Comparison of ENCODE assay signal across 16 cellular contexts in genomic region chr12:45743247-45743646, GRCh38. TPM values are rescaled to one million over a fixed set of nuclear protein-coding genes. Genes with fewer than 3 reads are reported as not detected.
DNase-seq lines count a peak whose midpoint lies in the region; ATAC-seq and TF ChIP-seq lines count a peak whose summit lies in the region.
"Had no signal": no experiment of that assay in that cellular context is flagged by ENCODE, and none has a peak within 500 bp of the region (broad histone marks: within the 10 kb centered on the region; RNA-seq: fewer than 3 reads in every experiment).

No MANE protein-coding gene starts in this region.

- TF ChIP-seq CTCF in LNCaP clone FGC (IDR thresholded peaks at IDR 0.05; ENCODE audit: control insufficient read depth, extremely low read depth, insufficient read depth): 0 out of 2 replicates have a peak, but pooled peaks have one; percentile 4
- no peak for TF ChIP-seq CTCF in mucosa of descending colon (IDR thresholded peaks at IDR 0.05)

- H3K36me3 Mint-ChIP-seq in activated T-cell treated with anti-CD3 and anti-CD28 coated beads, Interleukin-2, amount 50 U/mL, for 72 hours (ENCODE audit: insufficient read depth in 2 of 2): peaks cover 0 to 5% of the 10 kb centered on the region in 2 donors
- H3K36me3 Mint-ChIP-seq in activated T-helper 17 cell treated with anti-CD3 and anti-CD28 coated beads, Interleukin-2, amount 50 U/mL, for 72 hours (ENCODE audit: low read depth): peaks cover 48% of the 10 kb centered on the region
- peaks cover 41% of the 10 kb centered on the region for H3K36me3 Mint-ChIP-seq in activated CD8-positive, alpha-beta memory T cell treated with anti-CD3 and anti-CD28 coated beads, Interleukin-2, amount 10 ng/mL, durations not matched to agents 7 days and 5 days

- no peaks in the 10 kb centered on the region for H3K27me3 Mint-ChIP-seq in activated T-cell treated with anti-CD3 and anti-CD28 coated beads, Interleukin-2, amount 50 U/mL, for 72 hours (ENCODE audit: low read depth)
- no peaks in the 10 kb centered on the region for H3K27me3 Mint-ChIP-seq in activated T-helper 17 cell treated with anti-CD3 and anti-CD28 coated beads, Interleukin-2, amount 50 U/mL, for 72 hours
- H3K27me3 Mint-ChIP-seq in activated CD8-positive, alpha-beta memory T cell treated with anti-CD3 and anti-CD28 coated beads, Interleukin-2, amount 10 ng/mL, durations not matched to agents 7 days and 5 days: no peaks in the 10 kb centered on the region

- H3K9me3 ChIP-seq in mucosa of descending colon: no peaks in the 10 kb centered on the region

- H3K36me3 ChIP-seq in mucosa of descending colon (ENCODE audit: low read depth): no peaks in the 10 kb centered on the region

- H3K4me3 ChIP-seq in LNCaP clone FGC (ENCODE audit: low read depth, low read length): 0 out of 2 replicates have a peak overlapping the region, but pooled peaks have one; percentile 12
- no peak overlapping the region for H3K4me3 ChIP-seq in mucosa of descending colon

- peaks cover 61% of the 10 kb centered on the region for H3K4me1 Mint-ChIP-seq in activated T-cell treated with anti-CD3 and anti-CD28 coated beads, Interleukin-2, amount 50 U/mL, for 72 hours (ENCODE audit: low read depth)
- H3K4me1 Mint-ChIP-seq in activated T-helper 17 cell treated with anti-CD3 and anti-CD28 coated beads, Interleukin-2, amount 50 U/mL, for 72 hours: peaks cover 13% of the 10 kb centered on the region
- peaks cover 10% of the 10 kb centered on the region for H3K4me1 Mint-ChIP-seq in activated CD8-positive, alpha-beta memory T cell treated with anti-CD3 and anti-CD28 coated beads, Interleukin-2, amount 10 ng/mL, durations not matched to agents 7 days and 5 days

- H3K4me1 ChIP-seq in mucosa of descending colon (ENCODE audit: low read depth): no peaks in the 10 kb centered on the region

- intact Hi-C loops in mucosa of descending colon (cut with DNase I, micrococcal nuclease): no loop called here

- no peak overlapping the region for H3K27ac Mint-ChIP-seq in activated T-cell treated with anti-CD3 and anti-CD28 coated beads, Interleukin-2, amount 50 U/mL, for 72 hours
- no peak overlapping the region for H3K27ac Mint-ChIP-seq in activated T-helper 17 cell treated with anti-CD3 and anti-CD28 coated beads, Interleukin-2, amount 50 U/mL, for 72 hours
- H3K27ac Mint-ChIP-seq in activated CD8-positive, alpha-beta memory T cell treated with anti-CD3 and anti-CD28 coated beads, Interleukin-2, amount 10 ng/mL, durations not matched to agents 7 days and 5 days: no peak overlapping the region

- no peak overlapping the region for H3K4me3 Mint-ChIP-seq in activated T-cell treated with anti-CD3 and anti-CD28 coated beads, Interleukin-2, amount 50 U/mL, for 72 hours
- no peak overlapping the region for H3K4me3 Mint-ChIP-seq in activated T-helper 17 cell treated with anti-CD3 and anti-CD28 coated beads, Interleukin-2, amount 50 U/mL, for 72 hours
- H3K4me3 Mint-ChIP-seq in activated CD8-positive, alpha-beta memory T cell treated with anti-CD3 and anti-CD28 coated beads, Interleukin-2, amount 10 ng/mL, durations not matched to agents 7 days and 5 days: no peak overlapping the region

- no peaks in the 10 kb centered on the region for H3K9me3 Mint-ChIP-seq in activated T-cell treated with anti-CD3 and anti-CD28 coated beads, Interleukin-2, amount 50 U/mL, for 72 hours
- H3K9me3 Mint-ChIP-seq in activated T-helper 17 cell treated with anti-CD3 and anti-CD28 coated beads, Interleukin-2, amount 50 U/mL, for 72 hours: no peaks in the 10 kb centered on the region
- peaks cover 2% of the 10 kb centered on the region for H3K9me3 Mint-ChIP-seq in activated CD8-positive, alpha-beta memory T cell treated with anti-CD3 and anti-CD28 coated beads, Interleukin-2, amount 10 ng/mL, durations not matched to agents 7 days and 5 days (ENCODE audit: low read depth)

- CTCF ChIA-PET in activated CD8-positive, alpha-beta memory T cell treated with anti-CD3 and anti-CD28 coated beads, Interleukin-2, amount 10 ng/mL, durations not matched to agents 7 days and 5 days (lab: Charles Lee): interaction anchor here (1.0 to 6.7 kb wide), 4 partner anchors 9 to 198 kb away, joined by 3 to 44 read pairs (median 6); partner anchors contain the start of gene ARID2

- no peak for DNase-seq in activated T-cell treated with anti-CD3 and anti-CD28 coated beads, Interleukin-2, amount 50 U/mL, for 72 hours
- DNase-seq in activated T-cell treated with anti-CD3 and anti-CD28 coated beads, Interleukin-2, amount 50 U/mL, for 48 hours: no peak
- DNase-seq in LNCaP clone FGC (ENCODE audit: low read depth) (no peak), mucosa of descending colon (no peak), MV-4-11 (lab: John Stamatoyannopoulos, UW) (no peak)
- no peak for DNase-seq in activated CD8-positive, alpha-beta memory T cell treated with anti-CD3 and anti-CD28 coated beads, Interleukin-2, amount 10 ng/mL, durations not matched to agents 7 days and 5 days
- DNase-seq: GF-D8, KG1, NCI-H187 treated with DMSO at 0.1 percent for 48 hours, NCI-H2171, NCI-H446 treated with DMSO at 0.1 percent for 48 hours, NCI-H748 treated with DMSO at 0.1 percent for 48 hours had no signal

- ATAC-seq in activated T-cell treated with anti-CD3 and anti-CD28 coated beads, Interleukin-2, amount 50 U/mL, for 72 hours (replicated peaks in 1 of 2): peak; percentile 62 to 67
- ATAC-seq in activated T-helper 17 cell treated with anti-CD3 and anti-CD28 coated beads, Interleukin-2, amount 50 U/mL, for 72 hours (replicated peaks): peak; percentile 87
- ATAC-seq in mucosa of descending colon: peak; percentile 51
- ATAC-seq in activated CD8-positive, alpha-beta memory T cell treated with anti-CD3 and anti-CD28 coated beads, Interleukin-2, amount 10 ng/mL, durations not matched to agents 7 days and 5 days: no peak
- no peak for ATAC-seq in GM21381 (IDR thresholded peaks at IDR 0.05; ENCODE audit: unreplicated experiment)
- ATAC-seq: Panc1, Right ventricle myocardium inferior had no signal

RNA-seq across cellular contexts. Expression of gene ARID2, which starts 13.7 kb away (rescaled TPM):
- total RNA-seq in activated T-cell treated with anti-CD3 and anti-CD28 coated beads, Interleukin-2, amount 50 U/mL, for 72 hours: 10 to 100 TPM; 29.6 TPM
- total RNA-seq in activated T-helper 17 cell treated with anti-CD3 and anti-CD28 coated beads, Interleukin-2, amount 50 U/mL, for 72 hours: 10 to 100 TPM; 29.0 to 33.6 TPM
- 10 to 100 TPM; 28.9 to 46.4 (median 43.3) TPM for total RNA-seq in mucosa of descending colon
- total RNA-seq in activated CD8-positive, alpha-beta memory T cell treated with anti-CD3 and anti-CD28 coated beads, Interleukin-2, amount 10 ng/mL, durations not matched to agents 7 days and 5 days: 10 to 100 TPM; 38.3 to 49.6 TPM

Comparison
In these comparisons a context has a peak if more than half of its experiments do, and no peak if none do; other contexts are left out.
1. ATAC-seq: peak in activated T-cell treated with anti-CD3 and anti-CD28 coated beads, Interleukin-2, amount 50 U/mL, for 72 hours (2 of 2), activated T-helper 17 cell treated with anti-CD3 and anti-CD28 coated beads, Interleukin-2, amount 50 U/mL, for 72 hours (single experiment) and mucosa of descending colon (single experiment); none in activated CD8-positive, alpha-beta memory T cell treated with anti-CD3 and anti-CD28 coated beads, Interleukin-2, amount 10 ng/mL, durations not matched to agents 7 days and 5 days (single experiment) and GM21381 (single experiment).